Comparison of ENCODE assay signal across 1 cellular context in genomic region chr1:222369991-222370910, GRCh38.
TF ChIP-seq lines count a peak whose summit lies in the region.

No MANE protein-coding gene starts in this region.

TF ChIP-seq in HepG2, 621 proteins besides CTCF, POLR2A, EP300 and RAD21 (continued from another document):
- no peak for TF ChIP-seq KIAA2018 (CRISPR knock-in tag; IDR thresholded peaks at IDR 0.05; ENCODE audit: borderline replicate concordance)
TF ChIP-seq in HepG2: peak in this region for 1.
